Comparison of ENCODE assay signal across 1 cellular context in genomic region chr16:30740364-30741251, GRCh38.
TF ChIP-seq lines count a peak whose summit lies in the region.

No MANE protein-coding gene starts in this region.

TF ChIP-seq in HEK293, 187 proteins besides CTCF, POLR2A, EP300 and RAD21 (continued from another document and continues in another):
- TF ChIP-seq, protein P1, sequence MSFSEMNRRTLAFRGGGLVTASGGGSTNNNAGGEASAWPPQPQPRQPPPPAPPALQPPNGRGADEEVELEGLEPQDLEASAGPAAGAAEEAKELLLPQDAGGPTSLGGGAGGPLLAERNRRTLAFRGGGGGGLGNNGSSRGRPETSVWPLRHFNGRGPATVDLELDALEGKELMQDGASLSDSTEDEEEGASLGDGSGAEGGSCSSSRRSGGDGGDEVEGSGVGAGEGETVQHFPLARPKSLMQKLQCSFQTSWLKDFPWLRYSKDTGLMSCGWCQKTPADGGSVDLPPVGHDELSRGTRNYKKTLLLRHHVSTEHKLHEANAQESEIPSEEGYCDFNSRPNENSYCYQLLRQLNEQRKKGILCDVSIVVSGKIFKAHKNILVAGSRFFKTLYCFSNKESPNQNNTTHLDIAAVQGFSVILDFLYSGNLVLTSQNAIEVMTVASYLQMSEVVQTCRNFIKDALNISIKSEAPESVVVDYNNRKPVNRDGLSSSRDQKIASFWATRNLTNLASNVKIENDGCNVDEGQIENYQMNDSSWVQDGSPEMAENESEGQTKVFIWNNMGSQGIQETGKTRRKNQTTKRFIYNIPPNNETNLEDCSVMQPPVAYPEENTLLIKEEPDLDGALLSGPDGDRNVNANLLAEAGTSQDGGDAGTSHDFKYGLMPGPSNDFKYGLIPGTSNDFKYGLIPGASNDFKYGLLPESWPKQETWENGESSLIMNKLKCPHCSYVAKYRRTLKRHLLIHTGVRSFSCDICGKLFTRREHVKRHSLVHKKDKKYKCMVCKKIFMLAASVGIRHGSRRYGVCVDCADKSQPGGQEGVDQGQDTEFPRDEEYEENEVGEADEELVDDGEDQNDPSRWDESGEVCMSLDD (tag by site-specific recombination; IDR thresholded peaks at IDR 0.05), result no peak
- no peak for TF ChIP-seq ZNF16 (tag by site-specific recombination; IDR thresholded peaks at IDR 0.05; ENCODE audit: low read depth)
- no peak for TF ChIP-seq ZIC2 (tag by site-specific recombination; IDR thresholded peaks at IDR 0.05)
- no peak for TF ChIP-seq ZNF76 (tag by site-specific recombination; IDR thresholded peaks at IDR 0.05; ENCODE audit: borderline replicate concordance, low read depth)
- TF ChIP-seq ZNF10 (tag by site-specific recombination; IDR thresholded peaks at IDR 0.05), result no peak
- TF ChIP-seq ZNF433 (tag by site-specific recombination; IDR thresholded peaks at IDR 0.05; ENCODE audit: low read depth), result no peak
- TF ChIP-seq ZNF837 (tag by site-specific recombination; IDR thresholded peaks at IDR 0.05), result no peak
- no peak for TF ChIP-seq ZNF140 (tag by site-specific recombination; IDR thresholded peaks at IDR 0.05)
- TF ChIP-seq ZBTB11 (tag by site-specific recombination; conservative IDR thresholded peaks at IDR 0.05; ENCODE audit: low read depth), result no peak
- TF ChIP-seq ZNF155 (tag by site-specific recombination; IDR thresholded peaks at IDR 0.05), result no peak
- TF ChIP-seq KLF16 (tag by site-specific recombination; IDR thresholded peaks at IDR 0.05), result no peak
- TF ChIP-seq, protein P2, sequence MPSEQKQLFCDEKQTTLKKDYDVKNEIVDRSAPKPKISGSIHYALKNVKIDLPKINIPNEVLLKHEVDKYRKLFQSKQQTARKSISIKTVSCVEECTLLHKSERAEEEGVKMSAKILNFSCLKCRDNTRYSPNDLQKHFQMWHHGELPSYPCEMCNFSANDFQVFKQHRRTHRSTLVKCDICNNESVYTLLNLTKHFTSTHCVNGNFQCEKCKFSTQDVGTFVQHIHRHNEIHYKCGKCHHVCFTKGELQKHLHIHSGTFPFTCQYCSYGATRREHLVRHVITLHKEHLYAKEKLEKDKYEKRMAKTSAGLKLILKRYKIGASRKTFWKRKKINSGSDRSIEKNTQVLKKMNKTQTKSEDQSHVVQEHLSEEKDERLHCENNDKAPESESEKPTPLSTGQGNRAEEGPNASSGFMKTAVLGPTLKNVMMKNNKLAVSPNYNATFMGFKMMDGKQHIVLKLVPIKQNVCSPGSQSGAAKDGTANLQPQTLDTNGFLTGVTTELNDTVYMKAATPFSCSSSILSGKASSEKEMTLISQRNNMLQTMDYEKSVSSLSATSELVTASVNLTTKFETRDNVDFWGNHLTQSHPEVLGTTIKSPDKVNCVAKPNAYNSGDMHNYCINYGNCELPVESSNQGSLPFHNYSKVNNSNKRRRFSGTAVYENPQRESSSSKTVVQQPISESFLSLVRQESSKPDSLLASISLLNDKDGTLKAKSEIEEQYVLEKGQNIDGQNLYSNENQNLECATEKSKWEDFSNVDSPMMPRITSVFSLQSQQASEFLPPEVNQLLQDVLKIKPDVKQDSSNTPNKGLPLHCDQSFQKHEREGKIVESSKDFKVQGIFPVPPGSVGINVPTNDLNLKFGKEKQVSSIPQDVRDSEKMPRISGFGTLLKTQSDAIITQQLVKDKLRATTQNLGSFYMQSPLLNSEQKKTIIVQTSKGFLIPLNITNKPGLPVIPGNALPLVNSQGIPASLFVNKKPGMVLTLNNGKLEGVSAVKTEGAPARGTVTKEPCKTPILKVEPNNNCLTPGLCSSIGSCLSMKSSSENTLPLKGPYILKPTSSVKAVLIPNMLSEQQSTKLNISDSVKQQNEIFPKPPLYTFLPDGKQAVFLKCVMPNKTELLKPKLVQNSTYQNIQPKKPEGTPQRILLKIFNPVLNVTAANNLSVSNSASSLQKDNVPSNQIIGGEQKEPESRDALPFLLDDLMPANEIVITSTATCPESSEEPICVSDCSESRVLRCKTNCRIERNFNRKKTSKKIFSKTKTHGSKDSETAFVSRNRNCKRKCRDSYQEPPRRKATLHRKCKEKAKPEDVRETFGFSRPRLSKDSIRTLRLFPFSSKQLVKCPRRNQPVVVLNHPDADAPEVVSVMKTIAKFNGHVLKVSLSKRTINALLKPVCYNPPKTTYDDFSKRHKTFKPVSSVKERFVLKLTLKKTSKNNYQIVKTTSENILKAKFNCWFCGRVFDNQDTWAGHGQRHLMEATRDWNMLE (tag by site-specific recombination; conservative IDR thresholded peaks at IDR 0.05; ENCODE audit: low read depth), result no peak
- TF ChIP-seq ZNF624 (tag by site-specific recombination; IDR thresholded peaks at IDR 0.05), result no peak
- no peak for TF ChIP-seq HOXC10 (CRISPR knock-in tag; IDR thresholded peaks at IDR 0.05)
- no peak for TF ChIP-seq ZNF174 (tag by site-specific recombination; IDR thresholded peaks at IDR 0.05)
- no peak for TF ChIP-seq SETDB1 (IDR thresholded peaks at IDR 0.05; ENCODE audit: insufficient read length, low read length)
- TF ChIP-seq BCL11A (tag by site-specific recombination; IDR thresholded peaks at IDR 0.05; ENCODE audit: low read depth), result no peak
- no peak for TF ChIP-seq ZNF114 (tag by site-specific recombination; IDR thresholded peaks at IDR 0.05)
- TF ChIP-seq ZNF24 (tag by site-specific recombination; IDR thresholded peaks at IDR 0.05), result no peak
- no peak for TF ChIP-seq ZNF341 (tag by site-specific recombination; IDR thresholded peaks at IDR 0.05; ENCODE audit: low read depth)
- TF ChIP-seq, protein P3, sequence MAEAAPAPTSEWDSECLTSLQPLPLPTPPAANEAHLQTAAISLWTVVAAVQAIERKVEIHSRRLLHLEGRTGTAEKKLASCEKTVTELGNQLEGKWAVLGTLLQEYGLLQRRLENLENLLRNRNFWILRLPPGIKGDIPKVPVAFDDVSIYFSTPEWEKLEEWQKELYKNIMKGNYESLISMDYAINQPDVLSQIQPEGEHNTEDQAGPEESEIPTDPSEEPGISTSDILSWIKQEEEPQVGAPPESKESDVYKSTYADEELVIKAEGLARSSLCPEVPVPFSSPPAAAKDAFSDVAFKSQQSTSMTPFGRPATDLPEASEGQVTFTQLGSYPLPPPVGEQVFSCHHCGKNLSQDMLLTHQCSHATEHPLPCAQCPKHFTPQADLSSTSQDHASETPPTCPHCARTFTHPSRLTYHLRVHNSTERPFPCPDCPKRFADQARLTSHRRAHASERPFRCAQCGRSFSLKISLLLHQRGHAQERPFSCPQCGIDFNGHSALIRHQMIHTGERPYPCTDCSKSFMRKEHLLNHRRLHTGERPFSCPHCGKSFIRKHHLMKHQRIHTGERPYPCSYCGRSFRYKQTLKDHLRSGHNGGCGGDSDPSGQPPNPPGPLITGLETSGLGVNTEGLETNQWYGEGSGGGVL (tag by site-specific recombination; IDR thresholded peaks at IDR 0.05), result no peak
- no peak for TF ChIP-seq ZSCAN23 (tag by site-specific recombination; IDR thresholded peaks at IDR 0.05)
- no peak for TF ChIP-seq REPIN1 (tag by site-specific recombination; IDR thresholded peaks at IDR 0.05; ENCODE audit: low read depth)
- no peak for TF ChIP-seq ZBTB21 (tag by site-specific recombination; IDR thresholded peaks at IDR 0.05)
- no peak for TF ChIP-seq ZNF596 (tag by site-specific recombination; IDR thresholded peaks at IDR 0.05)
- no peak for TF ChIP-seq ZBTB26 (tag by site-specific recombination; optimal IDR thresholded peaks at IDR 0.05)
- no peak for TF ChIP-seq ZNF514 (tag by site-specific recombination; IDR thresholded peaks at IDR 0.05)
- no peak for TF ChIP-seq ZNF248 (tag by site-specific recombination; IDR thresholded peaks at IDR 0.05)
- no peak for TF ChIP-seq ZFP41 (tag by site-specific recombination; IDR thresholded peaks at IDR 0.05; ENCODE audit: borderline replicate concordance)
- TF ChIP-seq ZBTB17 (tag by site-specific recombination; IDR thresholded peaks at IDR 0.05), result peak; percentile 54
- TF ChIP-seq SALL2 (tag by site-specific recombination; IDR thresholded peaks at IDR 0.05; ENCODE audit: borderline replicate concordance), result no peak
- peak; percentile 47 for TF ChIP-seq SP3 (tag by site-specific recombination; IDR thresholded peaks at IDR 0.05)
- no peak for TF ChIP-seq PRDM6 (tag by site-specific recombination; IDR thresholded peaks at IDR 0.05)
- TF ChIP-seq, protein P4, sequence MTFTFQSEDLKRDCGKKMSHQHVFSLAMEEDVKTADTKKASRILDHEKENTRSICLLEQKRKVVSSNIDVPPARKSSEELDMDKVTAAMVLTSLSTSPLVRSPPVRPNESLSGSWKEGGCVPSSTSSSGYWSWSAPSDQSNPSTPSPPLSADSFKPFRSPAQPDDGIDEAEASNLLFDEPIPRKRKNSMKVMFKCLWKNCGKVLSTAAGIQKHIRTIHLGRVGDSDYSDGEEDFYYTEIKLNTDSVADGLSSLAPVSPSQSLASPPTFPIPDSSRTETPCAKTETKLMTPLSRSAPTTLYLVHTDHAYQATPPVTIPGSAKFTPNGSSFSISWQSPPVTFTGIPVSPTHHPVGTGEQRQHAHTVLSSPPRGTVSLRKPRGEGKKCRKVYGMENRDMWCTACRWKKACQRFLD (tag by site-specific recombination; IDR thresholded peaks at IDR 0.05), result no peak
- no peak for TF ChIP-seq FEZF1 (tag by site-specific recombination; IDR thresholded peaks at IDR 0.05)
- no peak for TF ChIP-seq PBX3 (CRISPR knock-in tag; IDR thresholded peaks at IDR 0.05)
- TF ChIP-seq, protein P5, sequence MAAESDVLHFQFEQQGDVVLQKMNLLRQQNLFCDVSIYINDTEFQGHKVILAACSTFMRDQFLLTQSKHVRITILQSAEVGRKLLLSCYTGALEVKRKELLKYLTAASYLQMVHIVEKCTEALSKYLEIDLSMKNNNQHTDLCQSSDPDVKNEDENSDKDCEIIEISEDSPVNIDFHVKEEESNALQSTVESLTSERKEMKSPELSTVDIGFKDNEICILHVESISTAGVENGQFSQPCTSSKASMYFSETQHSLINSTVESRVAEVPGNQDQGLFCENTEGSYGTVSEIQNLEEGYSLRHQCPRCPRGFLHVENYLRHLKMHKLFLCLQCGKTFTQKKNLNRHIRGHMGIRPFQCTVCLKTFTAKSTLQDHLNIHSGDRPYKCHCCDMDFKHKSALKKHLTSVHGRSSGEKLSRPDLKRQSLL (tag by site-specific recombination; IDR thresholded peaks at IDR 0.05), result peak; percentile 96
- no peak for TF ChIP-seq ZNF791 (tag by site-specific recombination; IDR thresholded peaks at IDR 0.05)
- TF ChIP-seq OSR2 (tag by site-specific recombination; IDR thresholded peaks at IDR 0.05), result no peak
- no peak for TF ChIP-seq ZNF792 (tag by site-specific recombination; IDR thresholded peaks at IDR 0.05)
- TF ChIP-seq WT1 (tag by site-specific recombination; IDR thresholded peaks at IDR 0.05), result peak; percentile 38; the same call in 1 of the 2 replicates
- no peak for TF ChIP-seq TRIM28 (IDR thresholded peaks at IDR 0.05; ENCODE audit: borderline replicate concordance, low read length)
- TF ChIP-seq ZNF221 (tag by site-specific recombination; IDR thresholded peaks at IDR 0.05; ENCODE audit: borderline replicate concordance), result no peak
- no peak for TF ChIP-seq ZNF202 (tag by site-specific recombination; IDR thresholded peaks at IDR 0.05; ENCODE audit: borderline replicate concordance)
- no peak for TF ChIP-seq ZNF558 (tag by site-specific recombination; IDR thresholded peaks at IDR 0.05)
- no peak for TF ChIP-seq ZNF324 (tag by site-specific recombination; IDR thresholded peaks at IDR 0.05)
- TF ChIP-seq ZBTB7A (tag by site-specific recombination; IDR thresholded peaks at IDR 0.05; ENCODE audit: low read depth), result no peak
